In the genomic region with DNA sequence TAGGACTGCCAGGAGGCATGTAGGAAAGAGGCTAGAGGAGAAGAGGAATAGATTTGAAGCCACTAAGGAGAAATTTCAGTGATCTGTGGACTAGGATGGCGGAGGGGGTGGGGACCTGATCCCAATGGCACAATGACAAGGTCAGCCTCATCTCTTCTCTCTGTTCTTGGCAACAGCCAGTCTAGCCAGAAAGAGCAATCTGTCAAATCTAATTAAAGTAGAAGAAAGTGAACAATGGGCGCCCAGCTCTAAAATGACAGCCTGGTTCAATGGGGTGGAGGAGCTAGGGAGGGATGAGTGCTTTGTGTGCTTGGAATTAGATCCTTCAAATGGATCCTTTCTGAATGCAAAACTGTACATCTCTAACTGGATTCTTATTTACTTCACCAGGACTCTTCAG, we compare ENCODE assay signal across 24 cellular contexts. TPM values are rescaled to one million over a fixed set of nuclear protein-coding genes. Genes with fewer than 3 reads are reported as not detected.
DNase-seq lines count a peak whose midpoint lies in the region; ATAC-seq and TF ChIP-seq lines count a peak whose summit lies in the region.
"Had no signal": no experiment of that assay in that cellular context is flagged by ENCODE, and none has a peak within 500 bp of the region (broad histone marks: within the 10 kb centered on the region; RNA-seq: fewer than 3 reads in every experiment).

No MANE protein-coding gene starts in this region.

- H3K4me3 Mint-ChIP-seq in activated naive CD4-positive, alpha-beta T cell treated with anti-CD3 and anti-CD28 coated beads, Interleukin-2, amount 10 ng/mL, durations not matched to agents 7 days and 5 days = no peak overlapping the region
- H3K4me3 Mint-ChIP-seq in HFFc6 = no peak overlapping the region
- H3K4me3 Mint-ChIP-seq: activated B cell treated with CpG ODN at 0.5 μM for 24 hours; activated CD8-positive, alpha-beta T cell treated with anti-CD3 and anti-CD28 coated beads for 36 hours; activated naive CD4-positive, alpha-beta T cell treated with anti-CD3 and anti-CD28 coated beads, Interleukin-2, amount 50 U/mL, for 24 hours had no signal

- TF ChIP-seq CTCF in mucosa of descending colon (IDR thresholded peaks at IDR 0.05) (no peak), HFFc6 (IDR thresholded peaks at IDR 0.05) (no peak)

- ATAC-seq in mucosa of descending colon = no peak
- ATAC-seq: activated CD8-positive, alpha-beta T cell treated with anti-CD3 and anti-CD28 coated beads for 36 hours; left colon; right lobe of liver; upper lobe of right lung had no signal

- no peaks in the 10 kb centered on the region for H3K36me3 Mint-ChIP-seq in activated naive CD4-positive, alpha-beta T cell treated with anti-CD3 and anti-CD28 coated beads, Interleukin-2, amount 10 ng/mL, durations not matched to agents 7 days and 5 days
- no peaks in the 10 kb centered on the region for H3K36me3 Mint-ChIP-seq in HFFc6 (ENCODE audit: low read depth)
- H3K36me3 Mint-ChIP-seq: activated naive CD4-positive, alpha-beta T cell treated with anti-CD3 and anti-CD28 coated beads, Interleukin-2, amount 50 U/mL, for 24 hours had no signal

- DNase-seq in NCI-H2107 treated with DMSO at 0.1 percent for 48 hours (lab: John Stamatoyannopoulos, UW; ENCODE audit: unreplicated experiment) (peak; percentile 68), NCI-H2107 (lab: John Stamatoyannopoulos, UW) (no peak), NCI-H69 (lab: John Stamatoyannopoulos, UW) (peak; percentile 86), globus pallidus (ENCODE audit: low spot score) (peak; percentile 52), mucosa of descending colon (no peak), HFFc6 (no peak)
- DNase-seq in activated naive CD4-positive, alpha-beta T cell treated with anti-CD3 and anti-CD28 coated beads, Interleukin-2, amount 10 ng/mL, durations not matched to agents 7 days and 5 days = no peak
- DNase-seq: ACHN; activated B cell treated with CpG ODN at 0.5 μM for 24 hours; activated CD8-positive, alpha-beta T cell treated with anti-CD3 and anti-CD28 coated beads for 36 hours; activated T-cell treated with anti-CD3 and anti-CD28 coated beads, Interleukin-2, amount 50 U/mL, for 48 hours; foreskin fibroblast; left colon; MM.1S; NCI-H510A; right lobe of liver; SHP77 treated with DMSO at 0.1 percent for 48 hours; stimulated activated naive CD4-positive, alpha-beta T cell; upper lobe of right lung had no signal

- peaks cover 17% of the 10 kb centered on the region for H3K27me3 Mint-ChIP-seq in activated naive CD4-positive, alpha-beta T cell treated with anti-CD3 and anti-CD28 coated beads, Interleukin-2, amount 10 ng/mL, durations not matched to agents 7 days and 5 days
- peaks cover under 1% of the 10 kb centered on the region for H3K27me3 Mint-ChIP-seq in HFFc6 (ENCODE audit: insufficient read depth)
- H3K27me3 Mint-ChIP-seq: activated B cell treated with CpG ODN at 0.5 μM for 24 hours; activated CD8-positive, alpha-beta T cell treated with anti-CD3 and anti-CD28 coated beads for 36 hours; activated naive CD4-positive, alpha-beta T cell treated with anti-CD3 and anti-CD28 coated beads, Interleukin-2, amount 50 U/mL, for 24 hours; IgD-negative memory B cell had no signal

- H3K27ac ChIP-seq in temporal lobe (ENCODE audit: low read depth, low read length) = peak overlapping the region; percentile 34
- H3K27ac ChIP-seq: coronary artery, HL-60, right lobe of liver, upper lobe of right lung had no signal

- no peak overlapping the region for H3K27ac Mint-ChIP-seq in activated naive CD4-positive, alpha-beta T cell treated with anti-CD3 and anti-CD28 coated beads, Interleukin-2, amount 10 ng/mL, durations not matched to agents 7 days and 5 days
- no peak overlapping the region for H3K27ac Mint-ChIP-seq in HFFc6
- H3K27ac Mint-ChIP-seq: activated B cell treated with CpG ODN at 0.5 μM for 24 hours; activated CD8-positive, alpha-beta T cell treated with anti-CD3 and anti-CD28 coated beads for 36 hours; activated naive CD4-positive, alpha-beta T cell treated with anti-CD3 and anti-CD28 coated beads, Interleukin-2, amount 50 U/mL, for 24 hours had no signal

- H3K4me1 ChIP-seq in mucosa of descending colon (ENCODE audit: low read depth) = peaks cover 8% of the 10 kb centered on the region
- H3K4me1 ChIP-seq: right lobe of liver had no signal

- CTCF ChIA-PET in activated naive CD4-positive, alpha-beta T cell treated with anti-CD3 and anti-CD28 coated beads, Interleukin-2, amount 10 ng/mL, durations not matched to agents 7 days and 5 days (lab: Charles Lee) = no interaction called here

- no peak overlapping the region for H3K4me3 ChIP-seq in mucosa of descending colon
- H3K4me3 ChIP-seq: coronary artery, right lobe of liver, upper lobe of right lung had no signal

- H3K4me1 Mint-ChIP-seq in activated naive CD4-positive, alpha-beta T cell treated with anti-CD3 and anti-CD28 coated beads, Interleukin-2, amount 10 ng/mL, durations not matched to agents 7 days and 5 days = no peaks in the 10 kb centered on the region
- H3K4me1 Mint-ChIP-seq in HFFc6 (ENCODE audit: low read depth) = peaks cover 20% of the 10 kb centered on the region
- H3K4me1 Mint-ChIP-seq: activated B cell treated with CpG ODN at 0.5 μM for 24 hours; activated naive CD4-positive, alpha-beta T cell treated with anti-CD3 and anti-CD28 coated beads, Interleukin-2, amount 50 U/mL, for 24 hours; IgD-negative memory B cell had no signal

- no peaks in the 10 kb centered on the region for H3K9me3 ChIP-seq in mucosa of descending colon
- H3K9me3 ChIP-seq: right lobe of liver, upper lobe of right lung had no signal

- no peaks in the 10 kb centered on the region for H3K36me3 ChIP-seq in mucosa of descending colon (ENCODE audit: low read depth)
- H3K36me3 ChIP-seq: right lobe of liver, upper lobe of right lung had no signal

- intact Hi-C loops in mucosa of descending colon (cut with DNase I, micrococcal nuclease) = no loop called here

- no peaks in the 10 kb centered on the region for H3K9me3 Mint-ChIP-seq in activated naive CD4-positive, alpha-beta T cell treated with anti-CD3 and anti-CD28 coated beads, Interleukin-2, amount 10 ng/mL, durations not matched to agents 7 days and 5 days
- no peaks in the 10 kb centered on the region for H3K9me3 Mint-ChIP-seq in HFFc6
- H3K9me3 Mint-ChIP-seq: activated B cell treated with CpG ODN at 0.5 μM for 24 hours; activated CD8-positive, alpha-beta T cell treated with anti-CD3 and anti-CD28 coated beads for 36 hours; activated naive CD4-positive, alpha-beta T cell treated with anti-CD3 and anti-CD28 coated beads, Interleukin-2, amount 50 U/mL, for 24 hours; IgD-negative memory B cell had no signal

RNA-seq across cellular contexts. Expression of a gene that starts 37.2 kb away (rescaled TPM):
- 39.3 TPM for total RNA-seq in temporal lobe
- 100 to 1,000 TPM; 128 to 260 (median 236) TPM for total RNA-seq in mucosa of descending colon
- total RNA-seq in HFFc6 (2021; fragmentation: NEBNext Ultra II Directional; extraction: Animal tissue kit (Norgen Biotek cat#: 25700)) = 1,000 to 10,000 TPM in 3 of 6 experiments, 100 to 1,000 TPM in 3; 571 to 1,139 (median 936) TPM

RNA-seq across cellular contexts. Expression of a gene that starts 38.8 kb away (rescaled TPM):
- total RNA-seq in temporal lobe (6,946 TPM), mucosa of descending colon (100 to 1,000 TPM in 1 of 3 donors, 10 to 100 TPM in 2; 20.5 to 295 (median 64.4) TPM)
- total RNA-seq in HFFc6 (2021; fragmentation: NEBNext Ultra II Directional; extraction: Animal tissue kit (Norgen Biotek cat#: 25700)) = 100 to 1,000 TPM; 227 to 300 (median 257) TPM

Comparison
In these comparisons a context has a peak if more than half of its experiments do, and no peak if none do; other contexts are left out.
1. DNase-seq: peak in NCI-H2107 treated with DMSO at 0.1 percent for 48 hours (single experiment), NCI-H69 (single experiment) and globus pallidus (single experiment); none in NCI-H2107 (single experiment), activated naive CD4-positive, alpha-beta T cell treated with anti-CD3 and anti-CD28 coated beads, Interleukin-2, amount 10 ng/mL, durations not matched to agents 7 days and 5 days (single experiment), mucosa of descending colon (0 of 3) and HFFc6 (single experiment).
2. RNA of a gene that starts 38.8 kb away (total RNA-seq): 6,946 TPM in temporal lobe (single experiment); 227 to 300 TPM in HFFc6 and 20.5 to 295 TPM in mucosa of descending colon; every median in the first group is over 10 times any median in the second.